ENCODE assay signal across 1 cellular context in genomic region chrX:77918568-77918967, GRCh38.
TF ChIP-seq lines count a peak whose summit lies in the region.

No MANE protein-coding gene starts in this region.

TF ChIP-seq in GM12878, 131 proteins besides CTCF, POLR2A, EP300 and RAD21:
- TF ChIP-seq CBFB (IDR thresholded peaks at IDR 0.05; ENCODE audit: low read depth) (no peak), TBL1XR1 (IDR thresholded peaks at IDR 0.05; ENCODE audit: low read depth, low read length) (no peak), YBX1 (IDR thresholded peaks at IDR 0.05) (no peak), NRF1 (conservative IDR thresholded peaks at IDR 0.05; ENCODE audit: low read depth, low read length) (no peak), ATF3 (IDR thresholded peaks at IDR 0.05; ENCODE audit: borderline replicate concordance, extremely low read depth, low read depth, low read length) (no peak), ASH2L (IDR thresholded peaks at IDR 0.05; ENCODE audit: borderline replicate concordance, low read depth) (no peak)
